Comparison of ENCODE assay signal across 11 cellular contexts in the genomic region with DNA sequence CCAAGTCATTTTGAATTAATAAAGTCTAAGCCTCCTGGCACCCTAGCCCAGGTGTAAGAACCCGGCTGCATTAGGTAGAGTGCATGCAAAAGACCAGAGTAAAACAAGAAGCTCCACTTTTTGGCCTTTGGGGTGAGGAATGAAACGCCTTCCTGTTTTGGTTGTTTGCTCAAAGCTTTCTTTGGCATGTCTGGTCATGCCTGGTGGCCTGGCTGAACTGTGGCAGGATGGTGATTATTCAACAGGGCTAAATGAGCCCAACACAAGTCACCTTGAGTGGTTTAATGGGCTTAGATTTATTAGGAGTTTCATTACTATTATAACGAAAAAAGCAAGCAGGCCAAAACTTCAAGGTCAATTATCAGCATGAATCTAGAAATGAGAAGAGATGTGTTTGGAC. TPM values are rescaled to one million over a fixed set of nuclear protein-coding genes. Genes with fewer than 3 reads are reported as not detected.
A peak's percentile ranks its signal among the peaks of the same experiment; 100 is the strongest.
DNase-seq lines count a peak whose midpoint lies in the region; ATAC-seq and TF ChIP-seq lines count a peak whose summit lies in the region.
"Had no signal": no experiment of that assay in that cellular context is flagged by ENCODE, and none has a peak within 500 bp of the region (broad histone marks: within the 10 kb centered on the region; RNA-seq: fewer than 3 reads in every experiment).

No MANE protein-coding gene starts in this region.

- H2AFZ ChIP-seq in OCI-LY7 (ENCODE audit: low read length), result no peak overlapping the region

- DNase-seq in AG08395 (ENCODE audit: low spot score) (peak; percentile 33), OCI-LY7 (ENCODE audit: low spot score) (peak; percentile 23), fibroblast of pulmonary artery (ENCODE audit: low read depth) (peak; percentile 23), T-helper 17 cell (no peak), sciatic nerve (ENCODE audit: low spot score) (no peak), A172 (ENCODE audit: low spot score) (no peak)
- DNase-seq: activated T-cell treated with anti-CD3 and anti-CD28 coated beads, Interleukin-2, amount 50 U/mL, for 48 hours; naive B cell had no signal

- no peak overlapping the region for H3K27ac ChIP-seq in OCI-LY7 (ENCODE audit: low read depth, low read length, poor library complexity, severe bottlenecking)

- H3K79me2 ChIP-seq in OCI-LY7 (ENCODE audit: insufficient read depth, low read depth, low read length), result no peaks in the 10 kb centered on the region

- no peak overlapping the region for H3K4me3 Mint-ChIP-seq in T-helper 17 cell
- H3K4me3 Mint-ChIP-seq: naive B cell had no signal

- no peaks in the 10 kb centered on the region for H3K9me2 ChIP-seq in OCI-LY7 (ENCODE audit: insufficient read depth, low read length)

- BruUV-seq in OCI-LY7 (replicated peaks; lab: Mats Ljungman, UMichigan), result no TSS peak

- TF ChIP-seq CTCF in OCI-LY7 (conservative IDR thresholded peaks at IDR 0.05; ENCODE audit: low read length) (no peak), fibroblast of pulmonary artery (IDR thresholded peaks at IDR 0.05; ENCODE audit: low read length, missing control alignments) (no peak)

- H3K4me1 ChIP-seq in OCI-LY7 (ENCODE audit: insufficient read depth, low read length, poor library complexity, severe bottlenecking), result peaks cover 4% of the 10 kb centered on the region

- H3K4me2 ChIP-seq in OCI-LY7 (ENCODE audit: low read length), result no peak overlapping the region

- ATAC-seq in GM18868 (IDR thresholded peaks at IDR 0.05; ENCODE audit: unreplicated experiment) (peak; percentile 51), T-helper 17 cell (no peak), sciatic nerve (no peak), HG03442 (IDR thresholded peaks at IDR 0.05; ENCODE audit: unreplicated experiment) (no peak)

- no peaks in the 10 kb centered on the region for H3K36me3 ChIP-seq in OCI-LY7 (ENCODE audit: insufficient read depth, low read length)

- H3K36me3 Mint-ChIP-seq in T-helper 17 cell (ENCODE audit: low read depth), result no peaks in the 10 kb centered on the region

- H3K9me3 ChIP-seq in OCI-LY7 (ENCODE audit: low read length) (no peaks in the 10 kb centered on the region), T-helper 17 cell (ENCODE audit: control insufficient read depth, low read length, poor library complexity, severe bottlenecking) (no peaks in the 10 kb centered on the region)

- intact Hi-C loops in OCI-LY7 (cut with micrococcal nuclease; ENCODE audit: unreplicated experiment) (no loop called here), sciatic nerve (cut with DNase I) (no loop called here)

- no peaks in the 10 kb centered on the region for H4K20me1 ChIP-seq in OCI-LY7 (ENCODE audit: insufficient read depth, low read length)

- H3K27me3 Mint-ChIP-seq in T-helper 17 cell, result no peaks in the 10 kb centered on the region
- H3K27me3 Mint-ChIP-seq: naive B cell had no signal

- no peak overlapping the region for H3K27ac Mint-ChIP-seq in T-helper 17 cell

- H3K4me3 ChIP-seq in OCI-LY7 (ENCODE audit: low read depth, low read length, poor library complexity, severe bottlenecking) (no peak overlapping the region), fibroblast of pulmonary artery (replicated peaks; ENCODE audit: low read depth, low read length) (no peak overlapping the region)

- POLR2A ChIA-PET in OCI-LY7 (lab: Charles Lee), result interaction anchor here (1.3 to 1.6 kb wide), 3 partner anchors 10 to 32 kb away, joined by 3 to 5 read pairs (median 4); no protein-coding TSS in a partner anchor

- H3K4me1 Mint-ChIP-seq in T-helper 17 cell, result peaks cover 7% of the 10 kb centered on the region

- CTCF ChIA-PET in OCI-LY7 (lab: Charles Lee; ENCODE audit: unreplicated experiment), result no interaction called here

RNA-seq across cellular contexts. Expression of a gene that starts 40.9 kb away (rescaled TPM):
- total RNA-seq in OCI-LY7 (2014; rRNA removed; shearing (Covaris generic)), result 0.09 TPM in 1 of 2 replicates, not detected in the other
- not detected in 2 replicates for total RNA-seq in OCI-LY7 (2022)
- total RNA-seq in T-helper 17 cell, result not detected
- total RNA-seq in sciatic nerve, result not detected
- not detected in 2 replicates for total RNA-seq in A172 (2014; rRNA removed; shearing (Covaris generic))
- total RNA-seq: fibroblast of lung had no signal

Comparison
In these comparisons a context has a peak if more than half of its experiments do, and no peak if none do; other contexts are left out.
1. DNase-seq: peak in AG08395 (single experiment), OCI-LY7 (single experiment) and fibroblast of pulmonary artery (single experiment); none in T-helper 17 cell (0 of 3), sciatic nerve (single experiment) and A172 (single experiment).